In genomic region chr10:98296514-98296913, GRCh38 we compare ENCODE assay signal across 1 cellular context.
TF ChIP-seq lines count a peak whose summit lies in the region.

No MANE protein-coding gene starts in this region.

TF ChIP-seq in IMR-90, 13 proteins besides CTCF, POLR2A, EP300 and RAD21 (continued from another document):
- no peak for TF ChIP-seq CHD1 (IDR thresholded peaks at IDR 0.05; ENCODE audit: low read depth, low read length)
